ENCODE assay signal across 28 cellular contexts in genomic region chr2:215439980-215440512, GRCh38. TPM values are rescaled to one million over a fixed set of nuclear protein-coding genes. Genes with fewer than 3 reads are reported as not detected.
DNase-seq lines count a peak whose midpoint lies in the region; ATAC-seq and TF ChIP-seq lines count a peak whose summit lies in the region.
"Had no signal": no experiment of that assay in that cellular context is flagged by ENCODE, and none has a peak within 500 bp of the region (broad histone marks: within the 10 kb centered on the region; RNA-seq: fewer than 3 reads in every experiment).

No MANE protein-coding gene starts in this region.

- H3K4me1 ChIP-seq in ACC112 (ENCODE audit: control insufficient read depth, insufficient read depth, low read length, unreplicated experiment) = peaks cover 37% of the 10 kb centered on the region
- H3K4me1 ChIP-seq in lower lobe of right lung = peaks cover 14% of the 10 kb centered on the region

- H3K4me3 ChIP-seq in ACC112 (ENCODE audit: low read depth, low read length) (no peak overlapping the region), lower lobe of right lung (no peak overlapping the region)
- H3K4me3 ChIP-seq: BLaER1 treated with 17β-estradiol and CSF1 and Interleukin-3, amounts not matched to agents 10 nM and 100 nM; cardiac muscle cell; coronary artery; esophagus squamous epithelium; PC-9; skin epidermis had no signal

- H3K36me3 Mint-ChIP-seq in chondrocyte (ENCODE audit: low read depth) (peaks cover 8% of the 10 kb centered on the region), neural crest cell (ENCODE audit: low read depth) (no peaks in the 10 kb centered on the region)

- H3K9me3 Mint-ChIP-seq in chondrocyte (ENCODE audit: low read depth) (no peaks in the 10 kb centered on the region), neural crest cell (no peaks in the 10 kb centered on the region)
- H3K9me3 Mint-ChIP-seq: activated T-helper 1 cell treated with anti-CD3 and anti-CD28 coated beads, Interleukin-12 subunit alpha, Interleukin-12 subunit beta, Interleukin-2, Interleukin-4 antibody, amounts not matched to agents 30 ng/mL and 10 ng/mL and 1 ng/mL, durations not matched to agents 14 hours and 24 hours and 36 hours; stimulated activated naive CD8-positive, alpha-beta T cell treated with anti-CD3 and anti-CD28 coated beads, Interleukin-15, Interleukin-2, amounts not matched to agents 100 ng/mL and 50 ng/mL, for 24 hours had no signal

- H3K9me3 ChIP-seq in lower lobe of right lung = no peaks in the 10 kb centered on the region
- H3K9me3 ChIP-seq: BLaER1 treated with 17β-estradiol and CSF1 and Interleukin-3, amounts not matched to agents 10 nM and 100 nM; esophagus squamous epithelium had no signal

- no peaks in the 10 kb centered on the region for H3K27me3 ChIP-seq in ACC112 (ENCODE audit: insufficient read depth, low read length)
- H3K27me3 ChIP-seq in lower lobe of right lung (ENCODE audit: low read depth) = no peaks in the 10 kb centered on the region
- H3K27me3 ChIP-seq: cardiac muscle cell had no signal

- H3K79me2 ChIP-seq in ACC112 (ENCODE audit: control insufficient read depth, insufficient read depth, low read length, unreplicated experiment) = peaks cover 39% of the 10 kb centered on the region

- H3K4me1 Mint-ChIP-seq in chondrocyte (ENCODE audit: low read depth) (peaks cover 52% of the 10 kb centered on the region), neural crest cell (peaks cover 36% of the 10 kb centered on the region)

- peak; percentile 57 for DNase-seq in M059J (ENCODE audit: low read depth)
- no peak for DNase-seq in chondrocyte (ENCODE audit: low spot score)
- DNase-seq in neural crest cell (ENCODE audit: low read depth, low spot score) = no peak
- no peak for DNase-seq in OCI-M2 (lab: John Stamatoyannopoulos, UW; ENCODE audit: unreplicated experiment)
- DNase-seq in activated effector memory CD4-positive, alpha-beta T cell treated with anti-CD3 and anti-CD28 coated beads, Interleukin-2, amount 50 U/mL, for 16 hours = no peak
- no peak for DNase-seq in lower lobe of right lung
- DNase-seq: activated CD4-positive, alpha-beta T cell treated with anti-CD3 and anti-CD28 coated beads, Interleukin-2, amount 50 U/mL, for 4 hours; activated naive CD4-positive, alpha-beta T cell treated with anti-CD3 and anti-CD28 coated beads, Interleukin-2, amount 50 U/mL, for 16 hours; amniotic stem cell; DMS79; esophagus squamous epithelium; GF-D8; left colon; mesendoderm; NCI-H1417 treated with DMSO at 0.1 percent for 48 hours; NCI-H446 treated with DMSO at 0.1 percent for 48 hours; NCI-H82; PC-9; SIG-M5; T1000 had no signal

- peak overlapping the region; percentile 69 for H2AFZ ChIP-seq in ACC112 (ENCODE audit: low read length, unreplicated experiment)
- H2AFZ ChIP-seq: PC-9 had no signal

- intact Hi-C loops in lower lobe of right lung (cut with DNase I) = no loop called here

- no peak for TF ChIP-seq CTCF in chondrocyte (IDR thresholded peaks at IDR 0.05)
- TF ChIP-seq CTCF in neural crest cell (conservative IDR thresholded peaks at IDR 0.05) = no peak
- no peak for TF ChIP-seq CTCF in lower lobe of right lung (IDR thresholded peaks at IDR 0.05)

- H3K36me3 ChIP-seq in ACC112 (ENCODE audit: insufficient read depth, low read length) (peaks cover 6% of the 10 kb centered on the region), lower lobe of right lung (no peaks in the 10 kb centered on the region)
- H3K36me3 ChIP-seq: BLaER1 treated with 17β-estradiol and CSF1 and Interleukin-3, amounts not matched to agents 10 nM and 100 nM; cardiac muscle cell; esophagus squamous epithelium had no signal

- peak overlapping the region; percentile 98 for H3K27ac Mint-ChIP-seq in chondrocyte (ENCODE audit: unreplicated experiment)
- no peak overlapping the region for H3K27ac Mint-ChIP-seq in neural crest cell (ENCODE audit: unreplicated experiment)
- H3K27ac Mint-ChIP-seq: activated T-helper 1 cell treated with anti-CD3 and anti-CD28 coated beads, Interleukin-12 subunit alpha, Interleukin-12 subunit beta, Interleukin-2, Interleukin-4 antibody, amounts not matched to agents 30 ng/mL and 10 ng/mL and 1 ng/mL, durations not matched to agents 14 hours and 24 hours and 36 hours; stimulated activated naive CD8-positive, alpha-beta T cell treated with anti-CD3 and anti-CD28 coated beads, Interleukin-15, Interleukin-2, amounts not matched to agents 100 ng/mL and 50 ng/mL, for 24 hours had no signal

- no peaks in the 10 kb centered on the region for H3K27me3 Mint-ChIP-seq in chondrocyte (ENCODE audit: low read depth)
- peaks cover 16% of the 10 kb centered on the region for H3K27me3 Mint-ChIP-seq in neural crest cell (ENCODE audit: low read depth)

- H3K27ac ChIP-seq in ACC112 (ENCODE audit: low read depth, low read length) (peak overlapping the region; percentile 98), lower lobe of right lung (no peak overlapping the region)
- H3K27ac ChIP-seq: BLaER1 treated with 17β-estradiol and CSF1 and Interleukin-3, amounts not matched to agents 10 nM and 100 nM; cardiac muscle cell; esophagus squamous epithelium; PC-9; skin epidermis had no signal

- no peak for ATAC-seq in GM21619 (IDR thresholded peaks at IDR 0.05; ENCODE audit: unreplicated experiment)
- no peak for ATAC-seq in lower lobe of right lung
- ATAC-seq: left colon had no signal

- H3K4me3 Mint-ChIP-seq in chondrocyte (ENCODE audit: unreplicated experiment) (peak overlapping the region; percentile 84), neural crest cell (peak overlapping the region; percentile 35)
- H3K4me3 Mint-ChIP-seq: activated T-helper 1 cell treated with anti-CD3 and anti-CD28 coated beads, Interleukin-12 subunit alpha, Interleukin-12 subunit beta, Interleukin-2, Interleukin-4 antibody, amounts not matched to agents 30 ng/mL and 10 ng/mL and 1 ng/mL, durations not matched to agents 14 hours and 24 hours and 36 hours; stimulated activated naive CD8-positive, alpha-beta T cell treated with anti-CD3 and anti-CD28 coated beads, Interleukin-15, Interleukin-2, amounts not matched to agents 100 ng/mL and 50 ng/mL, for 24 hours had no signal

RNA-seq across cellular contexts. Expression of gene FN1, which starts 4.2 kb away (rescaled TPM):
- total RNA-seq in M059J (2014; rRNA removed; shearing (Covaris generic)) = 610 and 990 TPM in 2 replicates
- total RNA-seq in chondrocyte (30,644 to 36,263 TPM (median 31,288 TPM) in 3 replicates), neural crest cell (89.6 and 103 TPM in 2 replicates), lower lobe of right lung (1,248 TPM)

Comparison
In these comparisons a context has a peak if more than half of its experiments do, and no peak if none do; other contexts are left out.
1. RNA of gene FN1, which starts 4.2 kb away (total RNA-seq): 30,644 to 36,263 TPM in chondrocyte; 1,248 TPM in lower lobe of right lung (single experiment), 610 to 990 TPM in M059J and 89.6 to 103 TPM in neural crest cell; every median in the first group is over 10 times any median in the second.